ENCODE assay signal across 27 cellular contexts in genomic region chr4:75924309-75924708, GRCh38. TPM values are rescaled to one million over a fixed set of nuclear protein-coding genes. Genes with fewer than 3 reads are reported as not detected.
DNase-seq lines count a peak whose midpoint lies in the region; ATAC-seq and TF ChIP-seq lines count a peak whose summit lies in the region.
"Had no signal": no experiment of that assay in that cellular context is flagged by ENCODE, and none has a peak within 500 bp of the region (broad histone marks: within the 10 kb centered on the region; RNA-seq: fewer than 3 reads in every experiment).

No MANE protein-coding gene starts in this region.

- ATAC-seq in HG02870 (IDR thresholded peaks at IDR 0.05; ENCODE audit: unreplicated experiment) (no peak), GM21717 (IDR thresholded peaks at IDR 0.05; ENCODE audit: unreplicated experiment) (no peak)
- ATAC-seq: A549; effector memory CD8-positive, alpha-beta T cell; foreskin keratinocyte; left cardiac atrium had no signal

- H3K27ac Mint-ChIP-seq in glutamatergic neuron (ENCODE audit: unreplicated experiment), result no peak overlapping the region
- H3K27ac Mint-ChIP-seq: activated CD4-positive, alpha-beta T cell treated with anti-CD3 and anti-CD28 coated beads, Interleukin-2, amount 10 ng/mL, durations not matched to agents 7 days and 5 days; B cell; effector memory CD8-positive, alpha-beta T cell had no signal

- no peak for TF ChIP-seq CTCF in glutamatergic neuron (IDR thresholded peaks at IDR 0.05; ENCODE audit: partially characterized antibody, unreplicated experiment)

- no peaks in the 10 kb centered on the region for H3K36me3 Mint-ChIP-seq in glutamatergic neuron (ENCODE audit: unreplicated experiment)

- peak; percentile 11 for DNase-seq in NCI-H1105 treated with DMSO at 0.1 percent for 48 hours (lab: John Stamatoyannopoulos, UW)
- no peak for DNase-seq in NCI-H1105 (lab: John Stamatoyannopoulos, UW)
- DNase-seq in NCI-H146 (lab: John Stamatoyannopoulos, UW), result peak; percentile 93
- DNase-seq in NCI-H510A treated with DMSO at 0.1 percent for 48 hours (lab: John Stamatoyannopoulos, UW), result peak; percentile 88
- peak; percentile 40 for DNase-seq in amniotic epithelial cell (ENCODE audit: low read depth)
- no peak for DNase-seq in glutamatergic neuron
- DNase-seq: activated CD4-positive, alpha-beta T cell treated with anti-CD3 and anti-CD28 coated beads, Interleukin-2, amount 10 ng/mL, durations not matched to agents 7 days and 5 days; activated naive CD4-positive, alpha-beta T cell treated with anti-CD3 and anti-CD28 coated beads, Interleukin-2, amount 50 U/mL, for 16 hours; anterior cingulate cortex; CD8-positive, alpha-beta memory T cell; effector memory CD8-positive, alpha-beta T cell; EL; foreskin keratinocyte; H9; Kasumi-1; left cardiac atrium; mammary epithelial cell; NCI-H1436; posterior cingulate gyrus; WERI-Rb-1 had no signal

- H3K27me3 Mint-ChIP-seq in glutamatergic neuron (ENCODE audit: unreplicated experiment), result peaks cover 7% of the 10 kb centered on the region
- H3K27me3 Mint-ChIP-seq: activated CD4-positive, alpha-beta T cell treated with anti-CD3 and anti-CD28 coated beads, Interleukin-2, amount 10 ng/mL, durations not matched to agents 7 days and 5 days; B cell; CD8-positive, alpha-beta memory T cell; effector memory CD8-positive, alpha-beta T cell had no signal

- H3K4me3 Mint-ChIP-seq in glutamatergic neuron (ENCODE audit: unreplicated experiment), result no peak overlapping the region
- H3K4me3 Mint-ChIP-seq: activated CD4-positive, alpha-beta T cell treated with anti-CD3 and anti-CD28 coated beads, Interleukin-2, amount 10 ng/mL, durations not matched to agents 7 days and 5 days; B cell; CD8-positive, alpha-beta memory T cell; effector memory CD8-positive, alpha-beta T cell; H9 had no signal

- H3K9me3 Mint-ChIP-seq in glutamatergic neuron (ENCODE audit: unreplicated experiment), result peaks cover 9% of the 10 kb centered on the region
- H3K9me3 Mint-ChIP-seq: activated CD4-positive, alpha-beta T cell treated with anti-CD3 and anti-CD28 coated beads, Interleukin-2, amount 10 ng/mL, durations not matched to agents 7 days and 5 days; CD8-positive, alpha-beta memory T cell; effector memory CD8-positive, alpha-beta T cell; H9 had no signal

- H3K4me1 Mint-ChIP-seq in glutamatergic neuron (ENCODE audit: low read depth, unreplicated experiment), result peaks cover 15% of the 10 kb centered on the region
- H3K4me1 Mint-ChIP-seq: activated CD4-positive, alpha-beta T cell treated with anti-CD3 and anti-CD28 coated beads, Interleukin-2, amount 10 ng/mL, durations not matched to agents 7 days and 5 days; B cell had no signal

RNA-seq across cellular contexts. Expression of gene NAAA, which starts 16.5 kb away (rescaled TPM):
- 13.7 TPM for total RNA-seq in glutamatergic neuron (ENCODE audit: unreplicated experiment)

RNA-seq across cellular contexts. Expression of gene PPEF2, which starts 22.1 kb away (rescaled TPM):
- not detected for total RNA-seq in glutamatergic neuron (ENCODE audit: unreplicated experiment)
- total RNA-seq: foreskin keratinocyte, H9, left cardiac atrium, mammary epithelial cell, NCI-H460, skeletal muscle tissue, ureter had no signal

Comparison
In these comparisons a context has a peak if more than half of its experiments do, and no peak if none do; other contexts are left out.
1. DNase-seq: peak in NCI-H1105 treated with DMSO at 0.1 percent for 48 hours (single experiment), NCI-H146 (single experiment), NCI-H510A treated with DMSO at 0.1 percent for 48 hours (single experiment) and amniotic epithelial cell (single experiment); none in NCI-H1105 (single experiment) and glutamatergic neuron (single experiment).